Comparison of ENCODE assay signal across 10 cellular contexts in genomic region chr3:108223928-108224327, GRCh38. TPM values are rescaled to one million over a fixed set of nuclear protein-coding genes. Genes with fewer than 3 reads are reported as not detected.
DNase-seq lines count a peak whose midpoint lies in the region; ATAC-seq lines count a peak whose summit lies in the region.
"Had no signal": no experiment of that assay in that cellular context is flagged by ENCODE, and none has a peak within 500 bp of the region (broad histone marks: within the 10 kb centered on the region; RNA-seq: fewer than 3 reads in every experiment).

No MANE protein-coding gene starts in this region.

- H3K4me3 Mint-ChIP-seq in activated naive CD4-positive, alpha-beta T cell treated with anti-CD3 and anti-CD28 coated beads, Interleukin-2, amount 50 U/mL, for 24 hours, result peak overlapping the region; percentile 99
- peak overlapping the region; percentile 97 for H3K4me3 Mint-ChIP-seq in activated CD4-positive, alpha-beta memory T cell treated with anti-CD3 and anti-CD28 coated beads, Interleukin-2, amount 10 ng/mL, durations not matched to agents 7 days and 5 days

- peak overlapping the region; percentile 96 for H3K27ac Mint-ChIP-seq in activated naive CD4-positive, alpha-beta T cell treated with anti-CD3 and anti-CD28 coated beads, Interleukin-2, amount 50 U/mL, for 24 hours
- peak overlapping the region; percentile 97 for H3K27ac Mint-ChIP-seq in activated CD4-positive, alpha-beta memory T cell treated with anti-CD3 and anti-CD28 coated beads, Interleukin-2, amount 10 ng/mL, durations not matched to agents 7 days and 5 days

- peaks cover 2% of the 10 kb centered on the region for H3K4me1 ChIP-seq in urinary bladder (ENCODE audit: insufficient read depth)

- H3K27me3 Mint-ChIP-seq in activated naive CD4-positive, alpha-beta T cell treated with anti-CD3 and anti-CD28 coated beads, Interleukin-2, amount 50 U/mL, for 24 hours, result no peaks in the 10 kb centered on the region
- H3K27me3 Mint-ChIP-seq in activated CD4-positive, alpha-beta memory T cell treated with anti-CD3 and anti-CD28 coated beads, Interleukin-2, amount 10 ng/mL, durations not matched to agents 7 days and 5 days, result no peaks in the 10 kb centered on the region

- H3K36me3 ChIP-seq in urinary bladder (ENCODE audit: insufficient read depth), result no peaks in the 10 kb centered on the region

- POLR2A ChIA-PET in activated CD4-positive, alpha-beta memory T cell treated with anti-CD3 and anti-CD28 coated beads, Interleukin-2, amount 10 ng/mL, durations not matched to agents 7 days and 5 days (lab: Charles Lee), result interaction anchor here (0.6 to 5.3 kb wide), 16 partner anchors 8 to 366 kb away, joined by 3 to 75 read pairs (median 5); partner anchors contain the start of genes CIP2A and DZIP3

- no peaks in the 10 kb centered on the region for H3K9me3 Mint-ChIP-seq in activated naive CD4-positive, alpha-beta T cell treated with anti-CD3 and anti-CD28 coated beads, Interleukin-2, amount 50 U/mL, for 24 hours
- no peaks in the 10 kb centered on the region for H3K9me3 Mint-ChIP-seq in activated CD4-positive, alpha-beta memory T cell treated with anti-CD3 and anti-CD28 coated beads, Interleukin-2, amount 10 ng/mL, durations not matched to agents 7 days and 5 days

- no peaks in the 10 kb centered on the region for H3K36me3 Mint-ChIP-seq in activated naive CD4-positive, alpha-beta T cell treated with anti-CD3 and anti-CD28 coated beads, Interleukin-2, amount 50 U/mL, for 24 hours
- H3K36me3 Mint-ChIP-seq in activated CD4-positive, alpha-beta memory T cell treated with anti-CD3 and anti-CD28 coated beads, Interleukin-2, amount 10 ng/mL, durations not matched to agents 7 days and 5 days (ENCODE audit: low read depth), result peaks cover 9% of the 10 kb centered on the region

- no peak overlapping the region for H3K4me3 ChIP-seq in urinary bladder (ENCODE audit: low read depth, low read length)

- WGBS in urinary bladder, result 49% methylated on average over 4 of the region's 4 CpGs

- peaks cover 66% of the 10 kb centered on the region for H3K4me1 Mint-ChIP-seq in activated naive CD4-positive, alpha-beta T cell treated with anti-CD3 and anti-CD28 coated beads, Interleukin-2, amount 50 U/mL, for 24 hours
- peaks cover 46% of the 10 kb centered on the region for H3K4me1 Mint-ChIP-seq in activated CD4-positive, alpha-beta memory T cell treated with anti-CD3 and anti-CD28 coated beads, Interleukin-2, amount 10 ng/mL, durations not matched to agents 7 days and 5 days

- ATAC-seq in HG03521 (IDR thresholded peaks at IDR 0.05; ENCODE audit: unreplicated experiment) (no peak), HG02759 (IDR thresholded peaks at IDR 0.05; ENCODE audit: unreplicated experiment) (no peak)

- no peak for DNase-seq in activated naive CD4-positive, alpha-beta T cell treated with Interleukin-2 at 50 U/mL for 16 hours
- no peak for DNase-seq in activated CD4-positive, alpha-beta memory T cell treated with anti-CD3 and anti-CD28 coated beads, Interleukin-2, amount 10 ng/mL, durations not matched to agents 7 days and 5 days
- peak; percentile 73 for DNase-seq in iris pigment epithelial cell (ENCODE audit: low read depth)
- no peak for DNase-seq in NCI-H128 (lab: John Stamatoyannopoulos, UW; ENCODE audit: unreplicated experiment)
- DNase-seq: COR-L47, NCI-H187 treated with DMSO at 0.1 percent for 48 hours had no signal

- CTCF ChIA-PET in activated CD4-positive, alpha-beta memory T cell treated with anti-CD3 and anti-CD28 coated beads, Interleukin-2, amount 10 ng/mL, durations not matched to agents 7 days and 5 days (lab: Charles Lee), result interaction anchor here (0.6 to 1.9 kb wide), 6 partner anchors 131 to 588 kb away, joined by 3 to 4 read pairs (median 4); no protein-coding TSS in a partner anchor

- peak overlapping the region; percentile 50 for H3K27ac ChIP-seq in urinary bladder (ENCODE audit: low read depth)

RNA-seq across cellular contexts. Expression of gene IFT57, which starts 1.7 kb away (rescaled TPM):
- 10 to 100 TPM; 21.0 to 28.0 TPM for total RNA-seq in activated CD4-positive, alpha-beta memory T cell treated with anti-CD3 and anti-CD28 coated beads, Interleukin-2, amount 10 ng/mL, durations not matched to agents 7 days and 5 days
- 80.1 TPM for total RNA-seq in urinary bladder
- 33.8 TPM for polyA plus RNA-seq in urinary bladder
